In the genomic region with DNA sequence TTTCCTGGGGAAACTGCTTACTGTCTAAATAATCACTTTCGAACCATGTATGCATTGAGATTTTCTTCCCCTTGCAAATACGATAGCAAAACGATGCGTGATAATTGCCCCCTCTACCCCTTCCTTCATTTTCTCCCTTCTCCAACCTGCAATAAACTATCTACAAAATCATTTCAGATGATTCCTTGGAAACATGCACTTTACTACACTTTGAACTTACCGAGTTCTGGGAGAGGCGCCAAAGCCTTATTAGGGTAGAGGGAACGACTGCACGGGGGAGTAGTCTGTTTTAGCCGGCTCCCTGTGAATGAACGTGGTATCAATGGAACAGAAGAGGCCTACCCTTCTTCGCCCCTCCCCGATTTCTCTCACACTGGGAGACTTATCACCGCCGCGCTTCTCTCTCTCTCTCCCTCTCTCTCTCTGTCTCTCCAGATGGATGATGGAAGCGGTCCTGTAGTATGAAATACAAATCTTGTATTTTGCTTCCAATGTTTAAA, we compare ENCODE assay signal across 8 cellular contexts. TPM values are rescaled to one million over a fixed set of nuclear protein-coding genes. Genes with fewer than 3 reads are reported as not detected.
DNase-seq lines count a peak whose midpoint lies in the region; ATAC-seq and TF ChIP-seq lines count a peak whose summit lies in the region.

A gene with protein sequence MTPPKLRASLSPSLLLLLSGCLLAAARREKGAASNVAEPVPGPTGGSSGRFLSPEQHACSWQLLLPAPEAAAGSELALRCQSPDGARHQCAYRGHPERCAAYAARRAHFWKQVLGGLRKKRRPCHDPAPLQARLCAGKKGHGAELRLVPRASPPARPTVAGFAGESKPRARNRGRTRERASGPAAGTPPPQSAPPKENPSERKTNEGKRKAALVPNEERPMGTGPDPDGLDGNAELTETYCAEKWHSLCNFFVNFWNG (minus strand): TSS at position 309 of the 500 bp plus-strand sequence. CDS start 517 bp downstream, outside the sequence.

- CTCF ChIA-PET in activated CD4-positive, alpha-beta T cell treated with anti-CD3 and anti-CD28 coated beads, Interleukin-2, amount 10 ng/mL, durations not matched to agents 7 days and 5 days (lab: Charles Lee), result interaction anchor here (1.0 to 1.6 kb wide), 5 partner anchors 15 to 55 kb away, joined by 3 to 6 read pairs (median 3); partner anchors contain the start of gene BTAF1

- no peak for TF ChIP-seq CTCF in GM12875 (IDR thresholded peaks at IDR 0.05; ENCODE audit: borderline replicate concordance, insufficient read depth, low read depth, low read length)

- POLR2A ChIA-PET in activated CD4-positive, alpha-beta T cell treated with anti-CD3 and anti-CD28 coated beads, Interleukin-2, amount 10 ng/mL, durations not matched to agents 7 days and 5 days (lab: Charles Lee), result interaction anchor here (0.6 kb wide), 1 partner anchor 111 kb away, joined by 3 read pairs; the partner anchor contains the start of gene TNKS2

- peaks cover 26% of the 10 kb centered on the region for H3K4me1 Mint-ChIP-seq in activated CD4-positive, alpha-beta T cell treated with anti-CD3 and anti-CD28 coated beads, Interleukin-2, amount 10 ng/mL, durations not matched to agents 7 days and 5 days

- no peaks in the 10 kb centered on the region for H3K36me3 ChIP-seq in esophagus (ENCODE audit: control insufficient read depth in 2 of 2, insufficient read depth in 2 of 2, low read length in 1 of 2)
- H3K36me3 ChIP-seq in urinary bladder (ENCODE audit: insufficient read depth), result no peaks in the 10 kb centered on the region

- peak within 1 kb of the TSS; percentile 87 for H3K4me3 Mint-ChIP-seq in activated CD4-positive, alpha-beta T cell treated with anti-CD3 and anti-CD28 coated beads, Interleukin-2, amount 10 ng/mL, durations not matched to agents 7 days and 5 days

- DNase-seq in A172 (ENCODE audit: low spot score), result peak; percentile 35
- DNase-seq in NCI-H2171 (lab: John Stamatoyannopoulos, UW), result peak; percentile 65
- peak; percentile 48 for DNase-seq in activated CD4-positive, alpha-beta T cell treated with anti-CD3 and anti-CD28 coated beads, Interleukin-2, amount 10 ng/mL, durations not matched to agents 7 days and 5 days
- peak; percentile 34 for DNase-seq in myocyte (ENCODE audit: low read depth)

- peak within 1 kb of the TSS; percentile 40 to 57 for H3K27ac ChIP-seq in esophagus (ENCODE audit: low read depth in 2 of 2, low read length in 1 of 2)
- H3K27ac ChIP-seq in urinary bladder (ENCODE audit: low read depth), result no peak within 1 kb of the TSS

- ATAC-seq in GM21528 (IDR thresholded peaks at IDR 0.05; ENCODE audit: low FRiP score, unreplicated experiment), result no peak

- H3K27ac Mint-ChIP-seq in activated CD4-positive, alpha-beta T cell treated with anti-CD3 and anti-CD28 coated beads, Interleukin-2, amount 10 ng/mL, durations not matched to agents 7 days and 5 days, result peak within 1 kb of the TSS; percentile 87

- H3K4me3 ChIP-seq in GM12875 (ENCODE audit: low read depth, low read length) (peak within 1 kb of the TSS; percentile 70), esophagus (ENCODE audit: low read depth in 1 of 2, low read length in 2 of 2) (peak within 1 kb of the TSS; percentile 67 to 79), urinary bladder (ENCODE audit: low read depth, low read length) (peak within 1 kb of the TSS; percentile 83)

- no peaks in the 10 kb centered on the region for H3K9me3 ChIP-seq in esophagus (ENCODE audit: control insufficient read depth in 2 of 2, insufficient read depth in 1 of 2, low read depth in 1 of 2, low read length in 1 of 2)

- H3K27me3 ChIP-seq in esophagus (ENCODE audit: control insufficient read depth in 1 of 2, insufficient read depth in 2 of 2, low read length in 2 of 2), result no peaks in the 10 kb centered on the region

- no peaks in the 10 kb centered on the region for H3K4me1 ChIP-seq in esophagus (ENCODE audit: control insufficient read depth in 2 of 2, insufficient read depth in 2 of 2, low read length in 1 of 2)
- no peaks in the 10 kb centered on the region for H3K4me1 ChIP-seq in urinary bladder (ENCODE audit: insufficient read depth)

- peaks cover 6% of the 10 kb centered on the region for H3K36me3 Mint-ChIP-seq in activated CD4-positive, alpha-beta T cell treated with anti-CD3 and anti-CD28 coated beads, Interleukin-2, amount 10 ng/mL, durations not matched to agents 7 days and 5 days (ENCODE audit: low read depth)

- no peaks in the 10 kb centered on the region for H3K9me3 Mint-ChIP-seq in activated CD4-positive, alpha-beta T cell treated with anti-CD3 and anti-CD28 coated beads, Interleukin-2, amount 10 ng/mL, durations not matched to agents 7 days and 5 days

- WGBS in esophagus, 2 donors, result 0 to 1% methylated on average over 16 of the region's 16 CpGs
- WGBS in urinary bladder, result under 1% methylated on average over 16 of the region's 16 CpGs

- H3K27me3 Mint-ChIP-seq in activated CD4-positive, alpha-beta T cell treated with anti-CD3 and anti-CD28 coated beads, Interleukin-2, amount 10 ng/mL, durations not matched to agents 7 days and 5 days, result peaks cover 17% of the 10 kb centered on the region

RNA-seq across cellular contexts. Expression of the gene that starts here (rescaled TPM):
- total RNA-seq in A172 (2014; rRNA removed; shearing (Covaris generic)), result 0.38 TPM in 2 replicates
- total RNA-seq in activated CD4-positive, alpha-beta T cell treated with anti-CD3 and anti-CD28 coated beads, Interleukin-2, amount 10 ng/mL, durations not matched to agents 7 days and 5 days, result 1 to 10 TPM; 1.4 to 1.5 TPM
- polyA plus RNA-seq in esophagus (under 1 TPM; 0.74 to 0.84 TPM), urinary bladder (1.6 TPM)
- total RNA-seq in myocyte (0.19 and 0.42 TPM in 2 replicates), urinary bladder (1.5 TPM)
- polyA plus RNA-seq in myocyte (2012), result 0.55 TPM

Comparison
In these comparisons a context has a peak if more than half of its experiments do, and no peak if none do; other contexts are left out.
1. Peak in DNase-seq in A172; RNA of the gene not detected or under 1 TPM.
2. Peak in DNase-seq in myocyte; RNA of the gene not detected or under 1 TPM.